ENCODE assay signal across 23 cellular contexts in genomic region chr5:8730194-8730593, GRCh38.
DNase-seq lines count a peak whose midpoint lies in the region; ATAC-seq and TF ChIP-seq lines count a peak whose summit lies in the region.
"Had no signal": no experiment of that assay in that cellular context is flagged by ENCODE, and none has a peak within 500 bp of the region (broad histone marks: within the 10 kb centered on the region; RNA-seq: fewer than 3 reads in every experiment).

No MANE protein-coding gene starts in this region.

- H3K79me2 ChIP-seq in DND-41 (ENCODE audit: insufficient read depth, low read length), result no peaks in the 10 kb centered on the region
- H3K79me2 ChIP-seq: hepatocyte had no signal

- H3K9ac ChIP-seq in DND-41 (ENCODE audit: low read depth, low read length), result no peak overlapping the region
- H3K9ac ChIP-seq: BLaER1 treated with 17β-estradiol and CSF1 and Interleukin-3, amounts not matched to agents 10 nM and 100 nM had no signal

- H3K4me3 ChIP-seq in DND-41 (ENCODE audit: low read depth in 1 of 2, low read length in 2 of 2), result no peak overlapping the region
- no peak overlapping the region for H3K4me3 ChIP-seq in choroid plexus epithelial cell (ENCODE audit: low read depth, low read length)
- H3K4me3 ChIP-seq: BLaER1 treated with 17β-estradiol and CSF1 and Interleukin-3, amounts not matched to agents 10 nM and 100 nM; cardiac muscle cell; hepatocyte; K562; skin epidermis had no signal

- DNase-seq in DND-41 (no peak), M059J (ENCODE audit: low read depth) (peak; percentile 89), choroid plexus epithelial cell (ENCODE audit: low read depth) (peak; percentile 83), myocyte (ENCODE audit: low read depth) (peak; percentile 83), GOT3 (lab: John Stamatoyannopoulos, UW) (no peak), superior temporal gyrus (ENCODE audit: extremely low spot score) (no peak)
- no peak for DNase-seq in stimulated activated CD4-positive, alpha-beta T cell treated with anti-CD3 and anti-CD28 coated beads, Interleukin-2, amount 100 ng/mL, for 48 hours
- DNase-seq in activated CD4-positive, alpha-beta T cell treated with anti-CD3 and anti-CD28 coated beads, Interleukin-2, amount 50 U/mL, for 48 hours, result no peak
- DNase-seq: activated B cell treated with CpG ODN at 0.5 μM for 24 hours; activated CD8-positive, alpha-beta T cell treated with anti-CD3 and anti-CD28 coated beads for 36 hours; erythroblast; kidney; naive thymus-derived CD8-positive, alpha-beta T cell; NCI-H1105 treated with DMSO at 0.1 percent for 48 hours; NCI-H524; posterior cingulate gyrus; SIG-M5; stimulated activated CD4-positive, alpha-beta T cell treated with anti-CD3 and anti-CD28 coated beads, Interleukin-4, amount 100 ng/mL, for 24 hours had no signal

- TF ChIP-seq CTCF in DND-41 (IDR thresholded peaks at IDR 0.05; ENCODE audit: borderline replicate concordance, extremely low read depth, low read length, poor library complexity, severe bottlenecking), result no peak
- TF ChIP-seq CTCF in choroid plexus epithelial cell (conservative IDR thresholded peaks at IDR 0.05; ENCODE audit: low read depth, low read length), result no peak

- no peak overlapping the region for H2AFZ ChIP-seq in DND-41 (ENCODE audit: low read depth, low read length)
- H2AFZ ChIP-seq: hepatocyte had no signal

- H3K27me3 ChIP-seq in DND-41 (ENCODE audit: insufficient read depth, low read length, poor library complexity), result no peaks in the 10 kb centered on the region
- H3K27me3 ChIP-seq: BLaER1 treated with 17β-estradiol and CSF1 and Interleukin-3, amounts not matched to agents 10 nM and 100 nM; cardiac muscle cell; hepatocyte had no signal

- peaks cover 42% of the 10 kb centered on the region for H3K4me1 ChIP-seq in DND-41 (ENCODE audit: insufficient read depth, low read length)
- H3K4me1 ChIP-seq: BLaER1 treated with 17β-estradiol and CSF1 and Interleukin-3, amounts not matched to agents 10 nM and 100 nM had no signal

- peaks cover 3% of the 10 kb centered on the region for H3K9me3 ChIP-seq in DND-41 (ENCODE audit: insufficient read depth, low read length, severe bottlenecking)

- H3K36me3 ChIP-seq in DND-41 (ENCODE audit: insufficient read depth, low read length), result no peaks in the 10 kb centered on the region
- H3K36me3 ChIP-seq: BLaER1 treated with 17β-estradiol and CSF1 and Interleukin-3, amounts not matched to agents 10 nM and 100 nM; cardiac muscle cell had no signal

- no peaks in the 10 kb centered on the region for H4K20me1 ChIP-seq in DND-41 (ENCODE audit: insufficient read depth, low read length)
- H4K20me1 ChIP-seq: BLaER1 treated with 17β-estradiol and CSF1 and Interleukin-3, amounts not matched to agents 10 nM and 100 nM had no signal

- no peak overlapping the region for H3K4me2 ChIP-seq in DND-41 (ENCODE audit: insufficient read depth, low read length)
- H3K4me2 ChIP-seq: BLaER1 treated with 17β-estradiol and CSF1 and Interleukin-3, amounts not matched to agents 10 nM and 100 nM; hepatocyte had no signal

- H3K27ac ChIP-seq in DND-41 (ENCODE audit: low read length), result peak overlapping the region; percentile 51
- H3K27ac ChIP-seq: BLaER1 treated with 17β-estradiol and CSF1 and Interleukin-3, amounts not matched to agents 10 nM and 100 nM; cardiac muscle cell; hepatocyte; skin epidermis had no signal

- ATAC-seq in DND-41 (ENCODE audit: insufficient read depth, low read depth), result no peak
- ATAC-seq: activated CD8-positive, alpha-beta T cell treated with anti-CD3 and anti-CD28 coated beads for 36 hours; K562; naive thymus-derived CD8-positive, alpha-beta T cell had no signal

Comparison
In these comparisons a context has a peak if more than half of its experiments do, and no peak if none do; other contexts are left out.
1. DNase-seq: peak in M059J (single experiment), choroid plexus epithelial cell (single experiment) and myocyte (single experiment); none in DND-41 (single experiment), GOT3 (single experiment), stimulated activated CD4-positive, alpha-beta T cell treated with anti-CD3 and anti-CD28 coated beads, Interleukin-2, amount 100 ng/mL, for 48 hours (0 of 2), activated CD4-positive, alpha-beta T cell treated with anti-CD3 and anti-CD28 coated beads, Interleukin-2, amount 50 U/mL, for 48 hours (0 of 2) and superior temporal gyrus (single experiment).